In genomic region chr5:50963647-50964584, GRCh38 we compare ENCODE assay signal across 8 cellular contexts.
A peak's percentile ranks its signal among the peaks of the same experiment; 100 is the strongest.
DNase-seq lines count a peak whose midpoint lies in the region; ATAC-seq and TF ChIP-seq lines count a peak whose summit lies in the region.

No MANE protein-coding gene starts in this region.

- no peak overlapping the region for H3K27ac ChIP-seq in mammary epithelial cell (ENCODE audit: insufficient read depth, low read depth, low read length)

- H3K4me2 ChIP-seq in mammary epithelial cell (ENCODE audit: insufficient read depth, low read depth, low read length), result peak overlapping the region; percentile 84

- DNase-seq in NCI-H1417 (lab: John Stamatoyannopoulos, UW) (peak; percentile 73 to 87 (median 77)), NCI-H1417 treated with DMSO at 0.1 percent for 48 hours (lab: John Stamatoyannopoulos, UW) (no peak), NCI-H146 (lab: John Stamatoyannopoulos, UW) (peak; percentile 78), mammary epithelial cell (no peak), DMS 273 treated with DMSO at 0.1 percent for 48 hours (lab: John Stamatoyannopoulos, UW) (no peak), amniotic stem cell (lab: John Stamatoyannopoulos, UW) (no peak)

- TF ChIP-seq CTCF in mammary epithelial cell (conservative IDR thresholded peaks at IDR 0.05 in 1 of 2, IDR thresholded peaks at IDR 0.05 in 1 of 2; ENCODE audit: extremely low read depth in 1 of 2, insufficient read depth in 1 of 2, low read depth in 1 of 2, low read length in 2 of 2), result no peak

- H3K4me1 ChIP-seq in mammary epithelial cell (ENCODE audit: insufficient read depth, low read length) (peaks cover 10% of the 10 kb centered on the region), mucosa of stomach (ENCODE audit: control insufficient read depth, insufficient read depth, low read length) (peaks cover 11% of the 10 kb centered on the region)

- BruUV-seq in mammary epithelial cell (replicated peaks; lab: Mats Ljungman, UMichigan), result no TSS peak

- no peaks in the 10 kb centered on the region for H4K20me1 ChIP-seq in mammary epithelial cell (ENCODE audit: insufficient read depth, low read length)

- CTCF ChIA-PET in mammary epithelial cell (lab: Charles Lee; ENCODE audit: low non-redundant PET), result interaction anchor here (0.5 to 1.2 kb wide), 3 partner anchors 361 to 416 kb away, joined by 3 to 6 read pairs (median 4); no protein-coding TSS in a partner anchor

- dilution Hi-C loops in mammary epithelial cell (cut with HindIII; ENCODE audit: low sequenced_read_pairs), result no loop called here

- in situ Hi-C loops in mammary epithelial cell (cut with MboI; ENCODE audit: low sequenced_read_pairs in 2 of 2), result loop anchor here (10.0 to 25.0 kb wide), 3 partner anchors 1041 to 1698 kb away; no protein-coding TSS in a partner anchor

- peaks cover 57% of the 10 kb centered on the region for H3K27me3 ChIP-seq in mammary epithelial cell (ENCODE audit: insufficient read depth, low read length)
- H3K27me3 ChIP-seq in mucosa of stomach (ENCODE audit: control insufficient read depth, insufficient read depth, low read length), result peaks cover 58% of the 10 kb centered on the region

- no peaks in the 10 kb centered on the region for H3K79me2 ChIP-seq in mammary epithelial cell (ENCODE audit: insufficient read depth, low read length)

- 6% methylated on average over 21 of the region's 42 CpGs for WGBS in mammary epithelial cell (ENCODE audit: low coverage, missing lambda C conversion rate)

- H3K36me3 ChIP-seq in mammary epithelial cell (ENCODE audit: insufficient read depth, low read length), result no peaks in the 10 kb centered on the region
- H3K36me3 ChIP-seq in mucosa of stomach (ENCODE audit: control insufficient read depth, insufficient read depth, low read length), result no peaks in the 10 kb centered on the region

- H3K9me3 ChIP-seq in mammary epithelial cell (replicated peaks; ENCODE audit: insufficient read depth, low read length) (no peaks in the 10 kb centered on the region), mucosa of stomach (ENCODE audit: control insufficient read depth, low read length) (no peaks in the 10 kb centered on the region)

- ATAC-seq in HG02798 (IDR thresholded peaks at IDR 0.05; ENCODE audit: poor library complexity, unreplicated experiment), result no peak

- intact Hi-C loops in mammary epithelial cell (cut with micrococcal nuclease), result loop anchor here (1.0 to 10.0 kb wide), 8 partner anchors 383 to 1693 kb away; no protein-coding TSS in a partner anchor

- H3K9ac ChIP-seq in mammary epithelial cell (ENCODE audit: insufficient read depth, low read length) (no peak overlapping the region), mucosa of stomach (ENCODE audit: low read length) (peak overlapping the region; percentile 56)

- H3K4me3 ChIP-seq in mammary epithelial cell (replicated peaks in 1 of 3; ENCODE audit: insufficient read depth in 1 of 3, low read depth in 2 of 3, low read length in 3 of 3), result peak overlapping the region; percentile 37 to 48 (median 38)
- H3K4me3 ChIP-seq in mucosa of stomach (ENCODE audit: low read length), result peak overlapping the region; percentile 49

- H2AFZ ChIP-seq in mammary epithelial cell (ENCODE audit: low read depth, low read length), result peak overlapping the region; percentile 82

Comparison
In these comparisons a context has a peak if more than half of its experiments do, and no peak if none do; other contexts are left out.
1. DNase-seq: peak in NCI-H1417 (3 of 3) and NCI-H146 (single experiment); none in NCI-H1417 treated with DMSO at 0.1 percent for 48 hours (single experiment), mammary epithelial cell (single experiment), DMS 273 treated with DMSO at 0.1 percent for 48 hours (single experiment) and amniotic stem cell (single experiment).